In genomic region chr19:46487802-46488445, GRCh38 we compare ENCODE assay signal across 8 cellular contexts. TPM values are rescaled to one million over a fixed set of nuclear protein-coding genes. Genes with fewer than 3 reads are reported as not detected.
A peak's percentile ranks its signal among the peaks of the same experiment; 100 is the strongest.
DNase-seq lines count a peak whose midpoint lies in the region; ATAC-seq and TF ChIP-seq lines count a peak whose summit lies in the region.

No MANE protein-coding gene starts in this region.

- H3K9me2 ChIP-seq in Karpas-422 (replicated peaks; ENCODE audit: insufficient read depth, low read length), result no peaks in the 10 kb centered on the region

- no peak overlapping the region for H3K4me2 ChIP-seq in Karpas-422 (ENCODE audit: low read depth, low read length, poor library complexity, severe bottlenecking)
- peak overlapping the region; percentile 54 for H3K4me2 ChIP-seq in parathyroid adenoma (ENCODE audit: low read length)

- H2AFZ ChIP-seq in Karpas-422 (ENCODE audit: low read length) (no peak overlapping the region), parathyroid adenoma (peak overlapping the region; percentile 60)

- H3K27ac Mint-ChIP-seq in activated naive CD4-positive, alpha-beta T cell treated with anti-CD3 and anti-CD28 coated beads, Interleukin-2, amount 10 ng/mL, durations not matched to agents 7 days and 5 days, result no peak overlapping the region

- peaks cover 18% of the 10 kb centered on the region for H3K4me1 Mint-ChIP-seq in activated naive CD4-positive, alpha-beta T cell treated with anti-CD3 and anti-CD28 coated beads, Interleukin-2, amount 10 ng/mL, durations not matched to agents 7 days and 5 days

- H3K9me3 Mint-ChIP-seq in activated naive CD4-positive, alpha-beta T cell treated with anti-CD3 and anti-CD28 coated beads, Interleukin-2, amount 10 ng/mL, durations not matched to agents 7 days and 5 days, result no peaks in the 10 kb centered on the region

- 6 to 8% methylated on average over 24 to 33 of the region's 38 CpGs for WGBS in tibial nerve, 2 donors

- no peak overlapping the region for H3K4me3 Mint-ChIP-seq in activated naive CD4-positive, alpha-beta T cell treated with anti-CD3 and anti-CD28 coated beads, Interleukin-2, amount 10 ng/mL, durations not matched to agents 7 days and 5 days

- no peaks in the 10 kb centered on the region for H3K4me1 ChIP-seq in Karpas-422 (ENCODE audit: low read length)
- H3K4me1 ChIP-seq in parathyroid adenoma, result peaks cover 3% of the 10 kb centered on the region
- peaks cover 0 to 42% (median 13%) of the 10 kb centered on the region in 4 donors for H3K4me1 ChIP-seq in tibial nerve

- no peak for ATAC-seq in GM21390 (IDR thresholded peaks at IDR 0.05; ENCODE audit: unreplicated experiment)

- TF ChIP-seq POLR2A in tibial nerve (IDR thresholded peaks at IDR 0.05), result no peak

- peaks cover 91% of the 10 kb centered on the region for H3K27me3 Mint-ChIP-seq in activated naive CD4-positive, alpha-beta T cell treated with anti-CD3 and anti-CD28 coated beads, Interleukin-2, amount 10 ng/mL, durations not matched to agents 7 days and 5 days

- no peaks in the 10 kb centered on the region for H3K36me3 Mint-ChIP-seq in activated naive CD4-positive, alpha-beta T cell treated with anti-CD3 and anti-CD28 coated beads, Interleukin-2, amount 10 ng/mL, durations not matched to agents 7 days and 5 days

- no peaks in the 10 kb centered on the region for H3K79me2 ChIP-seq in Karpas-422 (ENCODE audit: low read length)
- no peaks in the 10 kb centered on the region for H3K79me2 ChIP-seq in parathyroid adenoma

- H3K4me3 ChIP-seq in Karpas-422 (ENCODE audit: low read length) (no peak overlapping the region), parathyroid adenoma (ENCODE audit: low read depth, low read length) (peak overlapping the region; percentile 20), tibial nerve (peak overlapping the region in 2 of 4 donors; percentile 1 to 37)

- intact Hi-C loops in head of caudate nucleus (cut with DNase I), result loop anchor here (1.0 kb wide), 1 partner anchor 93 kb away; no protein-coding TSS in a partner anchor

- H3K36me3 ChIP-seq in Karpas-422 (ENCODE audit: insufficient read depth, low read length), result no peaks in the 10 kb centered on the region
- H3K36me3 ChIP-seq in parathyroid adenoma (ENCODE audit: control insufficient read depth, insufficient read depth, low read length), result no peaks in the 10 kb centered on the region
- no peaks in the 10 kb centered on the region for H3K36me3 ChIP-seq in tibial nerve

- H3K27ac ChIP-seq in Karpas-422 (ENCODE audit: low read length), result no peak overlapping the region
- H3K27ac ChIP-seq in parathyroid adenoma, result no peak overlapping the region
- peak overlapping the region in 1 of 4 donors; percentile 12 for H3K27ac ChIP-seq in tibial nerve

- H4K20me1 ChIP-seq in Karpas-422 (ENCODE audit: insufficient read depth, low read depth, low read length), result peaks cover 5% of the 10 kb centered on the region; the same call in 1 of the 2 replicates

- TF ChIP-seq CTCF in parathyroid adenoma (IDR thresholded peaks at IDR 0.05), result peak; percentile 94
- TF ChIP-seq CTCF in tibial nerve (IDR thresholded peaks at IDR 0.05), result peak; percentile 87 to 99 (median 95)

- no peaks in the 10 kb centered on the region for H3K27me3 ChIP-seq in Karpas-422 (ENCODE audit: low read length)
- peaks cover 4% of the 10 kb centered on the region for H3K27me3 ChIP-seq in parathyroid adenoma (ENCODE audit: control insufficient read depth, insufficient read depth, low read length)
- H3K27me3 ChIP-seq in tibial nerve, result peaks cover 0 to 66% of the 10 kb centered on the region in 2 donors

- CTCF ChIA-PET in activated naive CD4-positive, alpha-beta T cell treated with anti-CD3 and anti-CD28 coated beads, Interleukin-2, amount 10 ng/mL, durations not matched to agents 7 days and 5 days (lab: Charles Lee), result interaction anchor here (0.9 to 2.7 kb wide), 7 partner anchors 27 to 208 kb away, joined by 3 to 30 read pairs (median 4); no protein-coding TSS in a partner anchor

- no peak for TF ChIP-seq EP300 in tibial nerve (IDR thresholded peaks at IDR 0.05)

- DNase-seq in DMS 273 (lab: John Stamatoyannopoulos, UW; ENCODE audit: unreplicated experiment), result peak; percentile 90
- peak; percentile 87 for DNase-seq in Karpas-422
- DNase-seq in SK-MEL-5 (ENCODE audit: low read depth, low spot score), result peak; percentile 74
- DNase-seq in activated naive CD4-positive, alpha-beta T cell treated with anti-CD3 and anti-CD28 coated beads, Interleukin-2, amount 10 ng/mL, durations not matched to agents 7 days and 5 days, result peak; percentile 80
- DNase-seq in head of caudate nucleus, result peak; percentile 73 to 95 (median 87)
- DNase-seq in tibial nerve (ENCODE audit: low spot score in 2 of 2), result peak; percentile 67 to 80

- H3K9me3 ChIP-seq in Karpas-422 (ENCODE audit: low read length) (no peaks in the 10 kb centered on the region), parathyroid adenoma (ENCODE audit: control insufficient read depth, low read length) (no peaks in the 10 kb centered on the region), tibial nerve (peaks cover 0 to 5% (median 0%) of the 10 kb centered on the region in 4 donors)

- no peak overlapping the region for H3K9ac ChIP-seq in Karpas-422 (ENCODE audit: low read length)
- no peak overlapping the region for H3K9ac ChIP-seq in parathyroid adenoma

- in situ Hi-C loops in SK-MEL-5 (cut with HindIII; ENCODE audit: low pct_unique_long_range_greater_than_20kb, low sequenced_read_pairs), result no loop called here

RNA-seq across cellular contexts. Expression of gene PNMA8B, which starts 7.7 kb away (rescaled TPM):
- not detected in 2 replicates for total RNA-seq in Karpas-422 (2014; rRNA removed; shearing (Covaris generic); ENCODE audit: low replicate concordance)
- total RNA-seq in SK-MEL-5 (2014; rRNA removed; shearing (Covaris generic)), result not detected in 2 replicates
- polyA plus RNA-seq in SK-MEL-5 (2015; cell fraction: cytosol; rRNA removed), result not detected in 2 replicates
- polyA plus RNA-seq in SK-MEL-5 (2015; cell fraction: nucleus; rRNA removed), result not detected in 2 replicates
- total RNA-seq in tibial nerve, result 1 to 10 TPM; 3.1 to 4.2 (median 3.7) TPM

RNA-seq across cellular contexts. Expression of gene PNMA8A, which starts 16.6 kb away (rescaled TPM):
- not detected in 2 replicates for total RNA-seq in Karpas-422 (2014; rRNA removed; shearing (Covaris generic); ENCODE audit: low replicate concordance)
- 22.9 and 24.5 TPM in 2 replicates for total RNA-seq in SK-MEL-5 (2014; rRNA removed; shearing (Covaris generic))
- 20.4 and 27.6 TPM in 2 replicates for polyA plus RNA-seq in SK-MEL-5 (2015; cell fraction: cytosol; rRNA removed)
- polyA plus RNA-seq in SK-MEL-5 (2015; cell fraction: nucleus; rRNA removed), result 6.3 and 6.9 TPM in 2 replicates
- 1 to 10 TPM in 3 of 4 donors, under 1 TPM in 1; 0.90 to 7.4 (median 3.4) TPM for total RNA-seq in tibial nerve

RNA-seq across cellular contexts. Expression of gene PNMA8C, which starts 59.2 kb away (rescaled TPM):
- not detected in 2 replicates for total RNA-seq in Karpas-422 (2014; rRNA removed; shearing (Covaris generic); ENCODE audit: low replicate concordance)
- 0.03 TPM in 1 of 2 replicates, not detected in the other for total RNA-seq in SK-MEL-5 (2014; rRNA removed; shearing (Covaris generic))
- not detected in 2 replicates for polyA plus RNA-seq in SK-MEL-5 (2015; cell fraction: cytosol; rRNA removed)
- polyA plus RNA-seq in SK-MEL-5 (2015; cell fraction: nucleus; rRNA removed), result 0.23 TPM in 1 of 2 replicates, not detected in the other
- total RNA-seq in tibial nerve, result under 1 TPM in 1 of 4 donors, not detected in 3; 0.30 TPM
